Comparison of ENCODE assay signal across 24 cellular contexts in the genomic region with DNA sequence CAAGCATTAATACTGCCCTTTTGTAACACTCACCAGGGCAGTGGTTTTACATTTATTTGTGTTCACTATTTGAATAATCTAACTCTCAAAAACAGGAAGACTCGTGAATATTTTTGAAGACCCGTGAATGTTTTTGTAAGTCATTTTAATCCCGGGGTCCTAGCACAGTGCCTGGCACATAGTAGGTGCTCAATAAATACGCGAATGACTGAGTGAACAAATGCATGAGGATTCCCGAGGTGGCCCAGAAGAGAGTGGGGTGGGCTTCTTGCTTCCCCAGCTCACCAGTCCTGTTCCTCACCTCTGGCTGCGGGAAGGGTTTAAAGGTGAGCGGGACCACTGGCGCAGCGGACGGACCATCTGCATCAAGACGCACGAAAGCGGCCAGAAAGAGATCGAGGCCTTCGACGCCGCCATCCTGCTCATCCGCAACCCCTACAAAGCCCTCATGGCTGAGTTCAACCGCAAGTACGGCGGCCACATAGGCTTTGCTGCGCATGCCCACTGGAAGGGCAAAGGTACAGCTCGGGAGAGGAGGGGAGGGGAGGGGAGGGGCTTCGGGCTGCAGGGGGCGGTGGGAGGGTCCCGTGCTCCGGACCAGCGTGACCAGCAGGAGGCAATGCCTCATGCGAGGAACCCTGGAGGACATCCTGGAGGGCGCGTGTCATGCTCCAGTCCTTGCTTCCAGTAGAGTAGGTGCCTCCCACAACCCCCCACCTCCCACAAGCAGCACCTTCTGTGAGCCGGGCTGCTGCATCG.
DNase-seq lines count a peak whose midpoint lies in the region; ATAC-seq, FAIRE-seq and TF ChIP-seq lines count a peak whose summit lies in the region.
"Had no signal": no experiment of that assay in that cellular context is flagged by ENCODE, and none has a peak within 500 bp of the region (broad histone marks: within the 10 kb centered on the region; RNA-seq: fewer than 3 reads in every experiment).

No MANE protein-coding gene starts in this region.

- peaks cover 2% of the 10 kb centered on the region for H3K9me3 Mint-ChIP-seq in stimulated activated memory B cell treated with anti-CD40 and anti-IgM and Interleukin-4, amounts not matched to agents 10 μg/mL and 1 μg/mL and 100 μg/mL, for 72 hours

- H3K27ac ChIP-seq in HepG2 (ENCODE audit: extremely low read length, insufficient read depth, low read length) (no peak overlapping the region), right lobe of liver (no peak overlapping the region), testis (no peak overlapping the region)
- H3K27ac ChIP-seq: BLaER1 treated with 17β-estradiol and CSF1 and Interleukin-3, amounts not matched to agents 10 nM and 100 nM; HL-60 had no signal

- no peak overlapping the region for H3K27ac Mint-ChIP-seq in stimulated activated memory B cell treated with anti-CD40 and anti-IgM and Interleukin-4, amounts not matched to agents 10 μg/mL and 1 μg/mL and 100 μg/mL, for 72 hours
- H3K27ac Mint-ChIP-seq: CD4-positive, alpha-beta memory T cell; HFFc6 had no signal

- no peak overlapping the region for H3K9ac ChIP-seq in HepG2 (ENCODE audit: insufficient read depth, low read depth, low read length)
- H3K9ac ChIP-seq: BLaER1 treated with 17β-estradiol and CSF1 and Interleukin-3, amounts not matched to agents 10 nM and 100 nM had no signal

- H2AFZ ChIP-seq in HepG2 (ENCODE audit: low read length) = no peak overlapping the region

- WGBS in HepG2 (ENCODE audit: low lambda C conversion rate) = 70% methylated on average over 23 of the region's 34 CpGs
- 53% methylated on average over 20 of the region's 34 CpGs for WGBS in right lobe of liver (ENCODE audit: insufficient coverage, low coverage, low lambda C conversion rate, missing lambda C conversion rate)
- 35 to 66% methylated on average over 8 to 32 of the region's 34 CpGs for WGBS in testis, 2 donors

- DNase-seq in HepG2 (ENCODE audit: low spot score) (no peak), right lobe of liver (no peak), ecto neural progenitor cell (ENCODE audit: low spot score) (peak; percentile 69), iPS-NIHi7 (ENCODE audit: extremely low spot score) (peak; percentile 69), testis (peak; percentile 61), mucosa of descending colon (no peak)
- no peak for DNase-seq in activated effector memory CD4-positive, alpha-beta T cell treated with Interleukin-2 at 50 U/mL for 16 hours
- DNase-seq: 8988T; CD4-positive, alpha-beta memory T cell; DND-41; HFFc6; KG1; NCI-H1092 treated with DMSO at 0.1 percent for 48 hours; NCI-H146; NCI-H2029; NCI-H226; NCI-H774; OCI-M1 had no signal

- TF ChIP-seq POLR2A in HepG2 (IDR thresholded peaks at IDR 0.05; ENCODE audit: insufficient read depth in 1 of 2, low read depth in 2 of 2, low read length in 2 of 2) = no peak
- TF ChIP-seq POLR2A in right lobe of liver (IDR thresholded peaks at IDR 0.05) = no peak
- no peak for TF ChIP-seq POLR2A in testis (IDR thresholded peaks at IDR 0.05)

- H3K36me3 Mint-ChIP-seq in stimulated activated memory B cell treated with anti-CD40 and anti-IgM and Interleukin-4, amounts not matched to agents 10 μg/mL and 1 μg/mL and 100 μg/mL, for 72 hours = peaks cover 29% of the 10 kb centered on the region

- TF ChIP-seq RAD21 in HepG2 (CRISPR knock-in tag; IDR thresholded peaks at IDR 0.05) = no peak

- peaks cover 20% of the 10 kb centered on the region for H3K27me3 Mint-ChIP-seq in stimulated activated memory B cell treated with anti-CD40 and anti-IgM and Interleukin-4, amounts not matched to agents 10 μg/mL and 1 μg/mL and 100 μg/mL, for 72 hours

- H3K4me3 ChIP-seq in HepG2 (replicated peaks in 1 of 3; ENCODE audit: insufficient read depth in 1 of 3, low read depth in 2 of 3, low read length in 3 of 3) (no peak overlapping the region), right lobe of liver (no peak overlapping the region), testis (peak overlapping the region; percentile 40 to 51), mucosa of descending colon (no peak overlapping the region)
- H3K4me3 ChIP-seq: BLaER1 treated with 17β-estradiol and CSF1 and Interleukin-3, amounts not matched to agents 10 nM and 100 nM had no signal

- no peaks in the 10 kb centered on the region for H3K4me1 ChIP-seq in HepG2 (ENCODE audit: insufficient read depth, low read length)
- no peaks in the 10 kb centered on the region for H3K4me1 ChIP-seq in right lobe of liver
- no peaks in the 10 kb centered on the region for H3K4me1 ChIP-seq in testis
- H3K4me1 ChIP-seq in mucosa of descending colon (ENCODE audit: low read depth) = no peaks in the 10 kb centered on the region

- H3K27me3 ChIP-seq in HepG2 (ENCODE audit: control insufficient read depth in 1 of 2, insufficient read depth in 2 of 2, low read length in 2 of 2) (peaks cover 0 to 9% of the 10 kb centered on the region in 2 experiments; a peak in 1 of 5 replicates), right lobe of liver (no peaks in the 10 kb centered on the region), testis (no peaks in the 10 kb centered on the region)

- no peaks in the 10 kb centered on the region for H3K9me3 ChIP-seq in HepG2 (ENCODE audit: low read length)
- H3K9me3 ChIP-seq in right lobe of liver = no peaks in the 10 kb centered on the region
- no peaks in the 10 kb centered on the region for H3K9me3 ChIP-seq in testis
- no peaks in the 10 kb centered on the region for H3K9me3 ChIP-seq in mucosa of descending colon

- CTCF ChIA-PET in HepG2 (lab: Yijun Ruan, JAX; ENCODE audit: low intra/inter-chr PET ratio, low total read pairs) = no interaction called here

- POLR2A ChIA-PET in HepG2 (lab: Yijun Ruan, JAX) = no interaction called here

- ATAC-seq in HepG2 = peak; percentile 37; the same call in 2 of the 3 replicates
- no peak for ATAC-seq in right lobe of liver
- no peak for ATAC-seq in mucosa of descending colon
- ATAC-seq in stimulated activated memory B cell treated with anti-CD40 and anti-IgM and Interleukin-4, amounts not matched to agents 10 μg/mL and 1 μg/mL and 100 μg/mL, for 72 hours = no peak

- TF ChIP-seq EP300 in HepG2 (IDR thresholded peaks at IDR 0.05; ENCODE audit: low read depth in 2 of 2, low read length in 2 of 2) (no peak), HepG2 (CRISPR knock-in tag; IDR thresholded peaks at IDR 0.05; ENCODE audit: borderline replicate concordance) (no peak)

- no peaks in the 10 kb centered on the region for H3K4me1 Mint-ChIP-seq in stimulated activated memory B cell treated with anti-CD40 and anti-IgM and Interleukin-4, amounts not matched to agents 10 μg/mL and 1 μg/mL and 100 μg/mL, for 72 hours

- H3K36me3 ChIP-seq in HepG2 (replicated peaks in 1 of 2; ENCODE audit: control insufficient read depth in 1 of 2, insufficient read depth in 2 of 2, low read length in 2 of 2) (no peaks in the 10 kb centered on the region), right lobe of liver (no peaks in the 10 kb centered on the region), testis (ENCODE audit: low read depth, missing control alignments) (no peaks in the 10 kb centered on the region), mucosa of descending colon (ENCODE audit: low read depth) (no peaks in the 10 kb centered on the region)
- H3K36me3 ChIP-seq: BLaER1 treated with 17β-estradiol and CSF1 and Interleukin-3, amounts not matched to agents 10 nM and 100 nM had no signal

- intact Hi-C loops in HepG2 (cut with micrococcal nuclease; ENCODE audit: unreplicated experiment) (no loop called here), right lobe of liver (cut with DNase I) (no loop called here), testis (cut with DNase I; ENCODE audit: low total_unique reads) (no loop called here), mucosa of descending colon (cut with DNase I, micrococcal nuclease) (no loop called here)

- no peak overlapping the region for H3K4me3 Mint-ChIP-seq in stimulated activated memory B cell treated with anti-CD40 and anti-IgM and Interleukin-4, amounts not matched to agents 10 μg/mL and 1 μg/mL and 100 μg/mL, for 72 hours
- H3K4me3 Mint-ChIP-seq: CD4-positive, alpha-beta memory T cell; HFFc6 had no signal

- H4K20me1 ChIP-seq in HepG2 (ENCODE audit: insufficient read depth, low read length) = no peaks in the 10 kb centered on the region
- H4K20me1 ChIP-seq: BLaER1 treated with 17β-estradiol and CSF1 and Interleukin-3, amounts not matched to agents 10 nM and 100 nM had no signal

- H3K4me2 ChIP-seq in HepG2 (ENCODE audit: low read depth, low read length) = no peak overlapping the region
- H3K4me2 ChIP-seq: BLaER1 treated with 17β-estradiol and CSF1 and Interleukin-3, amounts not matched to agents 10 nM and 100 nM had no signal

- BruUV-seq in HepG2 (replicated peaks; lab: Mats Ljungman, UMichigan) = no TSS peak

- in situ Hi-C loops in HepG2 (cut with HindIII; ENCODE audit: extremely low pct_ligation_motif_present, low pct_unique_long_range_greater_than_20kb) = no loop called here

- TF ChIP-seq CTCF in HepG2 (CRISPR knock-in tag; IDR thresholded peaks at IDR 0.05) (no peak), right lobe of liver (IDR thresholded peaks at IDR 0.05) (no peak), testis (IDR thresholded peaks at IDR 0.05) (no peak), mucosa of descending colon (IDR thresholded peaks at IDR 0.05) (no peak)

- no peak for FAIRE-seq in HepG2 (lab: Jason Lieb, UNC)
- FAIRE-seq: G401.6, GM12892, RCC 7860 had no signal

- no peaks in the 10 kb centered on the region for H3K79me2 ChIP-seq in HepG2 (ENCODE audit: insufficient read depth, low read length)

TF ChIP-seq in HepG2, 621 proteins besides CTCF, POLR2A, EP300 and RAD21 (continues in another document):
- TF ChIP-seq, protein P1, sequence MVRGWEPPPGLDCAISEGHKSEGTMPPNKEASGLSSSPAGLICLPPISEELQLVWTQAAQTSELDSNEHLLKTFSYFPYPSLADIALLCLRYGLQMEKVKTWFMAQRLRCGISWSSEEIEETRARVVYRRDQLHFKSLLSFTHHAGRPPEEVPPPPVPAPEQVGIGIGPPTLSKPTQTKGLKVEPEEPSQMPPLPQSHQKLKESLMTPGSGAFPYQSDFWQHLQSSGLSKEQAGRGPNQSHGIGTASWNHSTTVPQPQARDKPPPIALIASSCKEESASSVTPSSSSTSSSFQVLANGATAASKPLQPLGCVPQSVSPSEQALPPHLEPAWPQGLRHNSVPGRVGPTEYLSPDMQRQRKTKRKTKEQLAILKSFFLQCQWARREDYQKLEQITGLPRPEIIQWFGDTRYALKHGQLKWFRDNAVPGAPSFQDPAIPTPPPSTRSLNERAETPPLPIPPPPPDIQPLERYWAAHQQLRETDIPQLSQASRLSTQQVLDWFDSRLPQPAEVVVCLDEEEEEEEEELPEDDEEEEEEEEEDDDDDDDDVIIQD (CRISPR knock-in tag; IDR thresholded peaks at IDR 0.05; ENCODE audit: low read depth) = no peak
- no peak for TF ChIP-seq ATF1 (CRISPR knock-in tag; IDR thresholded peaks at IDR 0.05)
- TF ChIP-seq MAF1 (CRISPR knock-in tag; IDR thresholded peaks at IDR 0.05; ENCODE audit: borderline replicate concordance) = no peak
- no peak for TF ChIP-seq TEAD2 (CRISPR knock-in tag; IDR thresholded peaks at IDR 0.05)

Comparison
In these comparisons a context has a peak if more than half of its experiments do, and no peak if none do; other contexts are left out.
1. DNase-seq: peak in ecto neural progenitor cell (single experiment), iPS-NIHi7 (single experiment) and testis (single experiment); none in HepG2 (single experiment), right lobe of liver (0 of 3), mucosa of descending colon (0 of 3) and activated effector memory CD4-positive, alpha-beta T cell treated with Interleukin-2 at 50 U/mL for 16 hours (single experiment).
2. H3K4me3 ChIP-seq: peak in testis (2 of 2); none in HepG2 (0 of 3), right lobe of liver (0 of 3) and mucosa of descending colon (single experiment).